In genomic region chr16:14181371-14182050, GRCh38 we compare ENCODE assay signal across 1 cellular context.
TF ChIP-seq lines count a peak whose summit lies in the region.

No MANE protein-coding gene starts in this region.

TF ChIP-seq in HepG2, 621 proteins besides CTCF, POLR2A, EP300 and RAD21 (continued from another document):
- no peak for TF ChIP-seq ZNF781 (CRISPR knock-in tag; IDR thresholded peaks at IDR 0.05; ENCODE audit: borderline replicate concordance, not compliant biosample characterization)
- TF ChIP-seq TBX3 (IDR thresholded peaks at IDR 0.05; ENCODE audit: borderline replicate concordance), result no peak
- TF ChIP-seq ONECUT2 (CRISPR knock-in tag; IDR thresholded peaks at IDR 0.05), result no peak
- TF ChIP-seq NBN (conservative IDR thresholded peaks at IDR 0.05), result no peak
- no peak for TF ChIP-seq ZNF563 (CRISPR knock-in tag; IDR thresholded peaks at IDR 0.05)
- TF ChIP-seq ZNF788 (CRISPR knock-in tag; IDR thresholded peaks at IDR 0.05; ENCODE audit: borderline replicate concordance), result no peak
- TF ChIP-seq HOXA5 (CRISPR knock-in tag; IDR thresholded peaks at IDR 0.05), result no peak
- TF ChIP-seq MXD3 (CRISPR knock-in tag; IDR thresholded peaks at IDR 0.05), result no peak
- TF ChIP-seq KDM6A (CRISPR knock-in tag; IDR thresholded peaks at IDR 0.05; ENCODE audit: low read depth), result no peak
- no peak for TF ChIP-seq CCAR2 (optimal IDR thresholded peaks at IDR 0.05; ENCODE audit: low read depth, low read length)
